8 cellular contexts compared by ENCODE assay signal in the genomic region with DNA sequence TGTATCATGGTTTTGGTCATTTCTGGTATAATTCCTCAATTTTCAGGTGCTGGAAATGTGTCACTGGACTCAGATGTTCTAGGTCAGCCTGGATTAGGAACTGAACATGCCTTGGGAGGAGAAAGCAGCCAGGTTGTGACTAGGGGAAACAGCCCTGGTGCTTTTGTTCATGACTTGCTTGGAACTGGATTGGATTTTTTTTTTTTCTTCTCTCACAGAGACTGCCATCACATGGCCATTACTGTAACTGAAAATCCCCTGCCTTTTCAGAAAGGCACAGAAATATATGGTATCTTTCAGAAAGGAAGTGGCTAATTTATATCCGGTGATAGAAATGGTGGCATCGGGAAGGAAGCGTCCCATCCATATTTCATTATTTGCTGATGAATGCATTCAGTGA. TPM values are rescaled to one million over a fixed set of nuclear protein-coding genes. Genes with fewer than 3 reads are reported as not detected.
DNase-seq lines count a peak whose midpoint lies in the region; ATAC-seq and TF ChIP-seq lines count a peak whose summit lies in the region.

No MANE protein-coding gene starts in this region.

- DNase-seq in NB4 (ENCODE audit: low read depth) (peak; percentile 3), endodermal cell (no peak), psoas muscle (no peak), AML-193 (lab: John Stamatoyannopoulos, UW) (no peak), NCI-H187 (lab: John Stamatoyannopoulos, UW) (no peak)
- DNase-seq in activated T-helper 2 cell treated with anti-CD3 and anti-CD28 coated beads, Interferon-gamma antibody, Interleukin-2, Interleukin-4, amounts not matched to agents 10 μg/mL and 5 μg/mL and 100 μg/mL, durations not matched to agents 14 hours and 24 hours and 36 hours (ENCODE audit: low spot score): no peak

- peaks cover 44% of the 10 kb centered on the region for H3K4me1 Mint-ChIP-seq in endodermal cell
- H3K4me1 Mint-ChIP-seq in activated T-helper 2 cell treated with anti-CD3 and anti-CD28 coated beads, Interferon-gamma antibody, Interleukin-2, Interleukin-4, amounts not matched to agents 10 μg/mL and 5 μg/mL and 100 μg/mL, durations not matched to agents 14 hours and 24 hours and 36 hours (ENCODE audit: low read depth): peaks cover 40% of the 10 kb centered on the region

- H3K36me3 ChIP-seq in DOHH2 (ENCODE audit: control insufficient read depth, low read length) (no peaks in the 10 kb centered on the region), endodermal cell (ENCODE audit: control insufficient read depth, insufficient read depth, low read length) (peaks cover 12% of the 10 kb centered on the region), psoas muscle (ENCODE audit: insufficient read depth in 1 of 2, low read depth in 1 of 2) (no peaks in the 10 kb centered on the region)

- H3K27ac Mint-ChIP-seq in endodermal cell: peak overlapping the region; percentile 49
- no peak overlapping the region for H3K27ac Mint-ChIP-seq in activated T-helper 2 cell treated with anti-CD3 and anti-CD28 coated beads, Interferon-gamma antibody, Interleukin-2, Interleukin-4, amounts not matched to agents 10 μg/mL and 5 μg/mL and 100 μg/mL, durations not matched to agents 14 hours and 24 hours and 36 hours

- no peak overlapping the region for H3K4me2 ChIP-seq in DOHH2 (ENCODE audit: low read length)

- no peaks in the 10 kb centered on the region for H3K27me3 Mint-ChIP-seq in endodermal cell (ENCODE audit: insufficient read depth)
- H3K27me3 Mint-ChIP-seq in activated T-helper 2 cell treated with anti-CD3 and anti-CD28 coated beads, Interferon-gamma antibody, Interleukin-2, Interleukin-4, amounts not matched to agents 10 μg/mL and 5 μg/mL and 100 μg/mL, durations not matched to agents 14 hours and 24 hours and 36 hours (ENCODE audit: low read depth): peaks cover 77% of the 10 kb centered on the region

- no peak overlapping the region for H3K4me3 Mint-ChIP-seq in endodermal cell
- H3K4me3 Mint-ChIP-seq in activated T-helper 2 cell treated with anti-CD3 and anti-CD28 coated beads, Interferon-gamma antibody, Interleukin-2, Interleukin-4, amounts not matched to agents 10 μg/mL and 5 μg/mL and 100 μg/mL, durations not matched to agents 14 hours and 24 hours and 36 hours (ENCODE audit: low read depth): no peak overlapping the region

- TF ChIP-seq POLR2A in NB4 (IDR thresholded peaks at IDR 0.05; ENCODE audit: extremely low read depth, insufficient read length): no peak

- WGBS in endodermal cell (ENCODE audit: insufficient coverage in 1 of 2, insufficient read length in 1 of 2), 2 experiments: 90 to 92% methylated on average over 3 of the region's 3 CpGs
- 47 to 51% (median 51%) methylated on average over 3 of the region's 3 CpGs for WGBS in psoas muscle, 3 donors

- H3K9me3 ChIP-seq in DOHH2 (ENCODE audit: control insufficient read depth, insufficient read depth, low read length) (no peaks in the 10 kb centered on the region), endodermal cell (ENCODE audit: control insufficient read depth, low read length) (no peaks in the 10 kb centered on the region), psoas muscle (no peaks in the 10 kb centered on the region)

- H3K9ac ChIP-seq in endodermal cell (ENCODE audit: extremely low read depth, low read length, poor library complexity, severe bottlenecking): no peak overlapping the region

- TF ChIP-seq CTCF in DOHH2 (IDR thresholded peaks at IDR 0.05; ENCODE audit: low read depth, low read length, poor library complexity, severe bottlenecking) (peak; percentile 32), NB4 (IDR thresholded peaks at IDR 0.05; ENCODE audit: low read depth, low read length) (no peak), endodermal cell (conservative IDR thresholded peaks at IDR 0.05) (peak; percentile 67), psoas muscle (IDR thresholded peaks at IDR 0.05) (peak; percentile 40)

- H3K4me1 ChIP-seq in DOHH2 (ENCODE audit: control insufficient read depth, low read length) (no peaks in the 10 kb centered on the region), endodermal cell (ENCODE audit: control insufficient read depth, insufficient read depth, low read length) (peaks cover 2% of the 10 kb centered on the region), psoas muscle (peaks cover 46% of the 10 kb centered on the region)

- H3K27me3 ChIP-seq in DOHH2 (ENCODE audit: control insufficient read depth, low read length): no peaks in the 10 kb centered on the region
- no peaks in the 10 kb centered on the region for H3K27me3 ChIP-seq in endodermal cell (ENCODE audit: control insufficient read depth, insufficient read depth, low read length, poor library complexity, severe bottlenecking)
- H3K27me3 ChIP-seq in psoas muscle (ENCODE audit: insufficient read depth in 3 of 3, low read length in 2 of 3): no peaks in the 10 kb centered on the region

- H4K20me1 ChIP-seq in DOHH2 (ENCODE audit: control insufficient read depth, insufficient read depth, low read depth, low read length): no peaks in the 10 kb centered on the region

- H3K9me3 Mint-ChIP-seq in endodermal cell: no peaks in the 10 kb centered on the region
- no peaks in the 10 kb centered on the region for H3K9me3 Mint-ChIP-seq in activated T-helper 2 cell treated with anti-CD3 and anti-CD28 coated beads, Interferon-gamma antibody, Interleukin-2, Interleukin-4, amounts not matched to agents 10 μg/mL and 5 μg/mL and 100 μg/mL, durations not matched to agents 14 hours and 24 hours and 36 hours

- peaks cover 36% of the 10 kb centered on the region for H3K79me2 ChIP-seq in DOHH2 (ENCODE audit: control insufficient read depth, low read length)

- no peaks in the 10 kb centered on the region for H3F3A ChIP-seq in DOHH2 (ENCODE audit: control insufficient read depth, insufficient read depth)

- H3K4me3 ChIP-seq in DOHH2 (ENCODE audit: low read length) (no peak overlapping the region), NB4 (ENCODE audit: low read depth, low read length) (no peak overlapping the region), endodermal cell (ENCODE audit: low read length) (no peak overlapping the region), psoas muscle (no peak overlapping the region)

- H3K27ac ChIP-seq in DOHH2 (ENCODE audit: low read depth, low read length) (no peak overlapping the region), endodermal cell (ENCODE audit: low read depth, low read length) (no peak overlapping the region), psoas muscle (peak overlapping the region; percentile 68)

- intact Hi-C loops in psoas muscle (cut with DNase I): no loop called here
- intact Hi-C loops in activated T-helper 2 cell treated with anti-CD3 and anti-CD28 coated beads, Interferon-gamma antibody, Interleukin-2, Interleukin-4, amounts not matched to agents 10 μg/mL and 5 μg/mL and 100 μg/mL, durations not matched to agents 14 hours and 24 hours and 36 hours (cut with micrococcal nuclease): no loop called here

- ATAC-seq in GM21515 (IDR thresholded peaks at IDR 0.05; ENCODE audit: unreplicated experiment) (peak; percentile 51), psoas muscle (peak; percentile 32 to 59 (median 50))

- H3K36me3 Mint-ChIP-seq in endodermal cell (ENCODE audit: low read depth): no peaks in the 10 kb centered on the region
- peaks cover 2% of the 10 kb centered on the region for H3K36me3 Mint-ChIP-seq in activated T-helper 2 cell treated with anti-CD3 and anti-CD28 coated beads, Interferon-gamma antibody, Interleukin-2, Interleukin-4, amounts not matched to agents 10 μg/mL and 5 μg/mL and 100 μg/mL, durations not matched to agents 14 hours and 24 hours and 36 hours (ENCODE audit: low read depth)

- H3K9me2 ChIP-seq in DOHH2 (replicated peaks; ENCODE audit: control insufficient read depth, low read length): no peaks in the 10 kb centered on the region

RNA-seq across cellular contexts. Expression of gene SEPTIN11, which starts 34.6 kb away (rescaled TPM):
- total RNA-seq in endodermal cell (100 to 1,000 TPM; 102 to 116 TPM), psoas muscle (10 to 100 TPM; 20.9 to 54.0 (median 35.1) TPM)
- 130 TPM for polyA plus RNA-seq in endodermal cell (2013, experiment 1 of 2)
- 129 TPM for polyA plus RNA-seq in endodermal cell (2013, experiment 2 of 2)
- polyA plus RNA-seq in psoas muscle: 10 to 100 TPM in 2 of 3 donors, 1 to 10 TPM in 1; 5.7 to 48.2 (median 21.5) TPM
- 7.9 and 9.2 TPM in 2 replicates for total RNA-seq in activated T-helper 2 cell treated with anti-CD3 and anti-CD28 coated beads, Interferon-gamma antibody, Interleukin-2, Interleukin-4, amounts not matched to agents 10 μg/mL and 5 μg/mL and 100 μg/mL, durations not matched to agents 14 hours and 24 hours and 36 hours
